In the genomic region with DNA sequence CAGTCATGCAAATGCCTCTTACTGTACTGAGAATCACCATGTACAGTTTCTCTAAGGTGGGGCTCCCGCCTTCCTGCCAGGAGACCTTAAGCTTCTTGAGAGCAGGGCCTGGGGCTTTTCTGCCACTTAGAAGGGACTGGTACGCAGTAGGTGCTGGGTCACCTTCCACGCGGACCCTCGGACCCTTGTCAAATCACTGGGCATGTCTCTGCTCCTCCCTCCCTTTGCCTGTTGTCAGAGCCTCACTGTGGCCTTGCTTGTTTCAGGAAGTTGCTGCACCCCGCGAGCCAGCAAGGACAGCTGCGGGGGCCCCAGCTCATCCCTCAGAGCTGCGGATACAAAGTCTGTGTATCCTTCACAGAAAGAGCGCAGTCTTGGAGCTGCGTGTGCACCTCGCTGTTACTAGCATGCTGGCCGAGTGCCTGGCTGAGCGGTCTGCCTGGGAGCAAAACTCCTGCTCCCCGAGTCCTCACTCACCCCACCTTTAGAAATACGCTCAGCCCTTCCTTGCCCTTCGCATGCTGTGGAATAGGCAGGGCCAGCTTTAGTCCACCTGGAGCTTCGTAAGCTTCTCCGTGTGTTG, we compare ENCODE assay signal across 1 cellular context.
TF ChIP-seq lines count a peak whose summit lies in the region.

No MANE protein-coding gene starts in this region.

TF ChIP-seq in HepG2, 621 proteins besides CTCF, POLR2A, EP300 and RAD21 (continued from another document and continues in another):
- TF ChIP-seq, protein P1, sequence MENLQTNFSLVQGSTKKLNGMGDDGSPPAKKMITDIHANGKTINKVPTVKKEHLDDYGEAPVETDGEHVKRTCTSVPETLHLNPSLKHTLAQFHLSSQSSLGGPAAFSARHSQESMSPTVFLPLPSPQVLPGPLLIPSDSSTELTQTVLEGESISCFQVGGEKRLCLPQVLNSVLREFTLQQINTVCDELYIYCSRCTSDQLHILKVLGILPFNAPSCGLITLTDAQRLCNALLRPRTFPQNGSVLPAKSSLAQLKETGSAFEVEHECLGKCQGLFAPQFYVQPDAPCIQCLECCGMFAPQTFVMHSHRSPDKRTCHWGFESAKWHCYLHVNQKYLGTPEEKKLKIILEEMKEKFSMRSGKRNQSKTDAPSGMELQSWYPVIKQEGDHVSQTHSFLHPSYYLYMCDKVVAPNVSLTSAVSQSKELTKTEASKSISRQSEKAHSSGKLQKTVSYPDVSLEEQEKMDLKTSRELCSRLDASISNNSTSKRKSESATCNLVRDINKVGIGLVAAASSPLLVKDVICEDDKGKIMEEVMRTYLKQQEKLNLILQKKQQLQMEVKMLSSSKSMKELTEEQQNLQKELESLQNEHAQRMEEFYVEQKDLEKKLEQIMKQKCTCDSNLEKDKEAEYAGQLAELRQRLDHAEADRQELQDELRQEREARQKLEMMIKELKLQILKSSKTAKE (CRISPR knock-in tag; IDR thresholded peaks at IDR 0.05; ENCODE audit: borderline replicate concordance), result no peak
- TF ChIP-seq ZBTB38 (CRISPR knock-in tag; IDR thresholded peaks at IDR 0.05) (peak; percentile 80), HNF4A (CRISPR knock-in tag; IDR thresholded peaks at IDR 0.05) (0 out of 2 replicates have a peak, but pooled peaks have one; percentile 4), ZNF549 (CRISPR knock-in tag; IDR thresholded peaks at IDR 0.05) (no peak), SALL1 (CRISPR knock-in tag; IDR thresholded peaks at IDR 0.05) (0 out of 2 replicates have a peak, but pooled peaks have one; percentile 26), HES4 (CRISPR knock-in tag; IDR thresholded peaks at IDR 0.05; ENCODE audit: borderline replicate concordance) (no peak), ZNF138 (CRISPR knock-in tag; IDR thresholded peaks at IDR 0.05; ENCODE audit: low read depth) (no peak), ZNF160 (CRISPR knock-in tag; IDR thresholded peaks at IDR 0.05) (no peak), NR2F2 (IDR thresholded peaks at IDR 0.05; ENCODE audit: borderline replicate concordance, low read depth) (no peak), FOXA1 (IDR thresholded peaks at IDR 0.05) (no peak), FOXA1 (CRISPR knock-in tag; IDR thresholded peaks at IDR 0.05) (peak; percentile 17; the same call in 1 of the 2 replicates), ZNF883 (CRISPR knock-in tag; IDR thresholded peaks at IDR 0.05; ENCODE audit: not compliant biosample characterization) (peak; percentile 34), TEAD2 (CRISPR knock-in tag; IDR thresholded peaks at IDR 0.05) (no peak), ZNF605 (CRISPR knock-in tag; IDR thresholded peaks at IDR 0.05) (no peak), MYNN (CRISPR knock-in tag; IDR thresholded peaks at IDR 0.05; ENCODE audit: low read depth) (no peak), MTA1 (CRISPR knock-in tag; IDR thresholded peaks at IDR 0.05; ENCODE audit: borderline replicate concordance) (0 out of 2 replicates have a peak, but pooled peaks have one; percentile 39), DNMT1 (CRISPR knock-in tag; IDR thresholded peaks at IDR 0.05) (no peak), ZNF12 (CRISPR knock-in tag; IDR thresholded peaks at IDR 0.05) (no peak), ZNF678 (CRISPR knock-in tag; IDR thresholded peaks at IDR 0.05) (no peak), MAFF (IDR thresholded peaks at IDR 0.05; ENCODE audit: low read depth, low read length) (no peak), ZNF792 (CRISPR knock-in tag; IDR thresholded peaks at IDR 0.05) (no peak), ZNF75D (CRISPR knock-in tag; IDR thresholded peaks at IDR 0.05; ENCODE audit: borderline replicate concordance) (no peak), ZNF572 (CRISPR knock-in tag; IDR thresholded peaks at IDR 0.05) (no peak), ELF1 (CRISPR knock-in tag; IDR thresholded peaks at IDR 0.05) (peak; percentile 47; the same call in 1 of the 2 replicates), HOXD1 (CRISPR knock-in tag; IDR thresholded peaks at IDR 0.05) (no peak), HNRNPK (IDR thresholded peaks at IDR 0.05; ENCODE audit: low read depth, low read length, poor library complexity, severe bottlenecking) (no peak), JUND (CRISPR knock-in tag; IDR thresholded peaks at IDR 0.05) (no peak), RORA (CRISPR knock-in tag; IDR thresholded peaks at IDR 0.05) (no peak), PAF1 (CRISPR knock-in tag; IDR thresholded peaks at IDR 0.05) (no peak), NCOR1 (IDR thresholded peaks at IDR 0.05; ENCODE audit: borderline replicate concordance, low read length) (no peak), ATM (IDR thresholded peaks at IDR 0.05; ENCODE audit: borderline replicate concordance) (no peak), ZNF263 (CRISPR knock-in tag; IDR thresholded peaks at IDR 0.05) (peak; percentile 15; the same call in 1 of the 2 replicates), ZNF788 (CRISPR knock-in tag; IDR thresholded peaks at IDR 0.05; ENCODE audit: borderline replicate concordance) (0 out of 2 replicates have a peak, but pooled peaks have one; percentile 10), ELF4 (CRISPR knock-in tag; IDR thresholded peaks at IDR 0.05; ENCODE audit: borderline replicate concordance) (no peak), GATAD1 (CRISPR knock-in tag; IDR thresholded peaks at IDR 0.05) (no peak), PHF21A (CRISPR knock-in tag; IDR thresholded peaks at IDR 0.05) (no peak), KLF15 (CRISPR knock-in tag; IDR thresholded peaks at IDR 0.05; ENCODE audit: borderline replicate concordance) (no peak), ZNF431 (CRISPR knock-in tag; IDR thresholded peaks at IDR 0.05; ENCODE audit: borderline replicate concordance, low read depth) (no peak), ZNF10 (CRISPR knock-in tag; IDR thresholded peaks at IDR 0.05; ENCODE audit: borderline replicate concordance, low read depth) (no peak), ZFX (CRISPR knock-in tag; IDR thresholded peaks at IDR 0.05; ENCODE audit: low read depth) (0 out of 2 replicates have a peak, but pooled peaks have one; percentile 26), HCFC1 (IDR thresholded peaks at IDR 0.05; ENCODE audit: low read depth, low read length) (no peak), ZFP62 (CRISPR knock-in tag; IDR thresholded peaks at IDR 0.05) (no peak), PCBP1 (IDR thresholded peaks at IDR 0.05; ENCODE audit: borderline replicate concordance, low read depth, low read length) (no peak), NFE2L1 (CRISPR knock-in tag; IDR thresholded peaks at IDR 0.05; ENCODE audit: borderline replicate concordance) (no peak), ZNF136 (CRISPR knock-in tag; IDR thresholded peaks at IDR 0.05; ENCODE audit: low read depth) (no peak), ZNF841 (CRISPR knock-in tag; IDR thresholded peaks at IDR 0.05; ENCODE audit: borderline replicate concordance) (no peak), ZNF3 (CRISPR knock-in tag; IDR thresholded peaks at IDR 0.05) (no peak), KDM5B (CRISPR knock-in tag; IDR thresholded peaks at IDR 0.05; ENCODE audit: borderline replicate concordance) (peak; percentile 62; the same call in 1 of the 2 replicates), KDM2A (CRISPR knock-in tag; IDR thresholded peaks at IDR 0.05; ENCODE audit: borderline replicate concordance, low read depth) (peak; percentile 47; the same call in 1 of the 2 replicates)
- TF ChIP-seq, protein P2, sequence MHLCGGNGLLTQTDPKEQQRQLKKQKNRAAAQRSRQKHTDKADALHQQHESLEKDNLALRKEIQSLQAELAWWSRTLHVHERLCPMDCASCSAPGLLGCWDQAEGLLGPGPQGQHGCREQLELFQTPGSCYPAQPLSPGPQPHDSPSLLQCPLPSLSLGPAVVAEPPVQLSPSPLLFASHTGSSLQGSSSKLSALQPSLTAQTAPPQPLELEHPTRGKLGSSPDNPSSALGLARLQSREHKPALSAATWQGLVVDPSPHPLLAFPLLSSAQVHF (CRISPR knock-in tag; IDR thresholded peaks at IDR 0.05), result no peak
- TF ChIP-seq, protein P3, sequence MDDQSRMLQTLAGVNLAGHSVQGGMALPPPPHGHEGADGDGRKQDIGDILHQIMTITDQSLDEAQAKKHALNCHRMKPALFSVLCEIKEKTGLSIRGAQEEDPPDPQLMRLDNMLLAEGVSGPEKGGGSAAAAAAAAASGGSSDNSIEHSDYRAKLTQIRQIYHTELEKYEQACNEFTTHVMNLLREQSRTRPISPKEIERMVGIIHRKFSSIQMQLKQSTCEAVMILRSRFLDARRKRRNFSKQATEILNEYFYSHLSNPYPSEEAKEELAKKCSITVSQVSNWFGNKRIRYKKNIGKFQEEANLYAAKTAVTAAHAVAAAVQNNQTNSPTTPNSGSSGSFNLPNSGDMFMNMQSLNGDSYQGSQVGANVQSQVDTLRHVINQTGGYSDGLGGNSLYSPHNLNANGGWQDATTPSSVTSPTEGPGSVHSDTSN (CRISPR knock-in tag; IDR thresholded peaks at IDR 0.05; ENCODE audit: borderline replicate concordance), result no peak
- TF ChIP-seq, protein P4, sequence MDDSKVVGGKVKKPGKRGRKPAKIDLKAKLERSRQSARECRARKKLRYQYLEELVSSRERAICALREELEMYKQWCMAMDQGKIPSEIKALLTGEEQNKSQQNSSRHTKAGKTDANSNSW (CRISPR knock-in tag; IDR thresholded peaks at IDR 0.05; ENCODE audit: borderline replicate concordance), result no peak
- TF ChIP-seq, protein P5, sequence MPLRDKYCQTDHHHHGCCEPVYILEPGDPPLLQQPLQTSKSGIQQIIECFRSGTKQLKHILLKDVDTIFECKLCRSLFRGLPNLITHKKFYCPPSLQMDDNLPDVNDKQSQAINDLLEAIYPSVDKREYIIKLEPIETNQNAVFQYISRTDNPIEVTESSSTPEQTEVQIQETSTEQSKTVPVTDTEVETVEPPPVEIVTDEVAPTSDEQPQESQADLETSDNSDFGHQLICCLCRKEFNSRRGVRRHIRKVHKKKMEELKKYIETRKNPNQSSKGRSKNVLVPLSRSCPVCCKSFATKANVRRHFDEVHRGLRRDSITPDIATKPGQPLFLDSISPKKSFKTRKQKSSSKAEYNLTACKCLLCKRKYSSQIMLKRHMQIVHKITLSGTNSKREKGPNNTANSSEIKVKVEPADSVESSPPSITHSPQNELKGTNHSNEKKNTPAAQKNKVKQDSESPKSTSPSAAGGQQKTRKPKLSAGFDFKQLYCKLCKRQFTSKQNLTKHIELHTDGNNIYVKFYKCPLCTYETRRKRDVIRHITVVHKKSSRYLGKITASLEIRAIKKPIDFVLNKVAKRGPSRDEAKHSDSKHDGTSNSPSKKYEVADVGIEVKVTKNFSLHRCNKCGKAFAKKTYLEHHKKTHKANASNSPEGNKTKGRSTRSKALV (CRISPR knock-in tag; IDR thresholded peaks at IDR 0.05), result no peak
- TF ChIP-seq, protein P6, sequence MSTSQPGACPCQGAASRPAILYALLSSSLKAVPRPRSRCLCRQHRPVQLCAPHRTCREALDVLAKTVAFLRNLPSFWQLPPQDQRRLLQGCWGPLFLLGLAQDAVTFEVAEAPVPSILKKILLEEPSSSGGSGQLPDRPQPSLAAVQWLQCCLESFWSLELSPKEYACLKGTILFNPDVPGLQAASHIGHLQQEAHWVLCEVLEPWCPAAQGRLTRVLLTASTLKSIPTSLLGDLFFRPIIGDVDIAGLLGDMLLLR (CRISPR knock-in tag; IDR thresholded peaks at IDR 0.05), result no peak
- TF ChIP-seq, protein P7, sequence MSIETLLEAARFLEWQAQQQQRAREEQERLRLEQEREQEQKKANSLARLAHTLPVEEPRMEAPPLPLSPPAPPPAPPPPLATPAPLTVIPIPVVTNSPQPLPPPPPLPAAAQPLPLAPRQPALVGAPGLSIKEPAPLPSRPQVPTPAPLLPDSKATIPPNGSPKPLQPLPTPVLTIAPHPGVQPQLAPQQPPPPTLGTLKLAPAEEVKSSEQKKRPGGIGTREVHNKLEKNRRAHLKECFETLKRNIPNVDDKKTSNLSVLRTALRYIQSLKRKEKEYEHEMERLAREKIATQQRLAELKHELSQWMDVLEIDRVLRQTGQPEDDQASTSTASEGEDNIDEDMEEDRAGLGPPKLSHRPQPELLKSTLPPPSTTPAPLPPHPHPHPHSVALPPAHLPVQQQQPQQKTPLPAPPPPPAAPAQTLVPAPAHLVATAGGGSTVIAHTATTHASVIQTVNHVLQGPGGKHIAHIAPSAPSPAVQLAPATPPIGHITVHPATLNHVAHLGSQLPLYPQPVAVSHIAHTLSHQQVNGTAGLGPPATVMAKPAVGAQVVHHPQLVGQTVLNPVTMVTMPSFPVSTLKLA (IDR thresholded peaks at IDR 0.05), result no peak
- TF ChIP-seq, protein P8, sequence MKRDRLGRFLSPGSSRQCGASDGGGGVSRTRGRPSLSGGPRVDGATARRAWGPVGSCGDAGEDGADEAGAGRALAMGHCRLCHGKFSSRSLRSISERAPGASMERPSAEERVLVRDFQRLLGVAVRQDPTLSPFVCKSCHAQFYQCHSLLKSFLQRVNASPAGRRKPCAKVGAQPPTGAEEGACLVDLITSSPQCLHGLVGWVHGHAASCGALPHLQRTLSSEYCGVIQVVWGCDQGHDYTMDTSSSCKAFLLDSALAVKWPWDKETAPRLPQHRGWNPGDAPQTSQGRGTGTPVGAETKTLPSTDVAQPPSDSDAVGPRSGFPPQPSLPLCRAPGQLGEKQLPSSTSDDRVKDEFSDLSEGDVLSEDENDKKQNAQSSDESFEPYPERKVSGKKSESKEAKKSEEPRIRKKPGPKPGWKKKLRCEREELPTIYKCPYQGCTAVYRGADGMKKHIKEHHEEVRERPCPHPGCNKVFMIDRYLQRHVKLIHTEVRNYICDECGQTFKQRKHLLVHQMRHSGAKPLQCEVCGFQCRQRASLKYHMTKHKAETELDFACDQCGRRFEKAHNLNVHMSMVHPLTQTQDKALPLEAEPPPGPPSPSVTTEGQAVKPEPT (CRISPR knock-in tag; IDR thresholded peaks at IDR 0.05; ENCODE audit: low read depth), result peak; percentile 73; the same call in 1 of the 2 replicates
- TF ChIP-seq, protein P9, sequence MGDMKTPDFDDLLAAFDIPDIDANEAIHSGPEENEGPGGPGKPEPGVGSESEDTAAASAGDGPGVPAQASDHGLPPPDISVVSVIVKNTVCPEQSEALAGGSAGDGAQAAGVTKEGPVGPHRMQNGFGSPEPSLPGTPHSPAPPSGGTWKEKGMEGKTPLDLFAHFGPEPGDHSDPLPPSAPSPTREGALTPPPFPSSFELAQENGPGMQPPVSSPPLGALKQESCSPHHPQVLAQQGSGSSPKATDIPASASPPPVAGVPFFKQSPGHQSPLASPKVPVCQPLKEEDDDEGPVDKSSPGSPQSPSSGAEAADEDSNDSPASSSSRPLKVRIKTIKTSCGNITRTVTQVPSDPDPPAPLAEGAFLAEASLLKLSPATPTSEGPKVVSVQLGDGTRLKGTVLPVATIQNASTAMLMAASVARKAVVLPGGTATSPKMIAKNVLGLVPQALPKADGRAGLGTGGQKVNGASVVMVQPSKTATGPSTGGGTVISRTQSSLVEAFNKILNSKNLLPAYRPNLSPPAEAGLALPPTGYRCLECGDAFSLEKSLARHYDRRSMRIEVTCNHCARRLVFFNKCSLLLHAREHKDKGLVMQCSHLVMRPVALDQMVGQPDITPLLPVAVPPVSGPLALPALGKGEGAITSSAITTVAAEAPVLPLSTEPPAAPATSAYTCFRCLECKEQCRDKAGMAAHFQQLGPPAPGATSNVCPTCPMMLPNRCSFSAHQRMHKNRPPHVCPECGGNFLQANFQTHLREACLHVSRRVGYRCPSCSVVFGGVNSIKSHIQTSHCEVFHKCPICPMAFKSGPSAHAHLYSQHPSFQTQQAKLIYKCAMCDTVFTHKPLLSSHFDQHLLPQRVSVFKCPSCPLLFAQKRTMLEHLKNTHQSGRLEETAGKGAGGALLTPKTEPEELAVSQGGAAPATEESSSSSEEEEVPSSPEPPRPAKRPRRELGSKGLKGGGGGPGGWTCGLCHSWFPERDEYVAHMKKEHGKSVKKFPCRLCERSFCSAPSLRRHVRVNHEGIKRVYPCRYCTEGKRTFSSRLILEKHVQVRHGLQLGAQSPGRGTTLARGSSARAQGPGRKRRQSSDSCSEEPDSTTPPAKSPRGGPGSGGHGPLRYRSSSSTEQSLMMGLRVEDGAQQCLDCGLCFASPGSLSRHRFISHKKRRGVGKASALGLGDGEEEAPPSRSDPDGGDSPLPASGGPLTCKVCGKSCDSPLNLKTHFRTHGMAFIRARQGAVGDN (CRISPR knock-in tag; IDR thresholded peaks at IDR 0.05), result peak; percentile 53
